ENCODE assay signal across 29 cellular contexts in the genomic region with DNA sequence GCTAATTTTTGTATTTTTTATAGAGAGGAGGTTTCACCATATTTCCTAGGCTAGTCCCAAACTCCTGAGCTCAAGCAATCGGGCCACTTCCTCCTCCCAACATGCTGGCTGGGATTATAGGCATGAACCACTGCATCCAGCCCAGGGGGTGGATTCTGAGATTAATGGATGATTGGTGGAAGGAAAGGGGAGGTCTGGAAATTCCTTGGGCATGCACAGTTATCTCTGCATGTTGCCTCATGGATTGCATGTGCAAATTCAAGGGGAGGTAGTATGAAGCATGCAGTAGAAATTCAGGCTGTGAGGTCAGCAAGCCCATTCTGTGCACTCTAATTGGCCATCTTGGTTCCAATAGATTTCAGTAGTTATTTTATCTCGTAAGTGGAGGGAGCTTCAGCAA.
"Had no signal": no experiment of that assay in that cellular context is flagged by ENCODE, and none has a peak within 500 bp of the region (broad histone marks: within the 10 kb centered on the region; RNA-seq: fewer than 3 reads in every experiment).

No MANE protein-coding gene starts in this region.

- DNase-seq: hypothalamus; immature natural killer cell; kidney; left colon; left lung; lower lobe of right lung; mammary epithelial cell; mesenchymal stem cell; naive B cell; natural killer cell; nephron progenitor cell; occipital lobe; ovary; right lobe of liver; stimulated activated CD4-positive, alpha-beta T cell treated with anti-CD3 and anti-CD28 coated beads, Interleukin-12 subunit alpha, Interleukin-12 subunit beta, amount 100 ng/mL, for 4 hours; stimulated activated CD4-positive, alpha-beta T cell treated with anti-CD3 and anti-CD28 coated beads, Interleukin-15, amount 100 ng/mL, for 24 hours; stimulated activated CD4-positive, alpha-beta T cell treated with anti-CD3 and anti-CD28 coated beads, Interleukin-2, amount 100 ng/mL, for 24 hours; stimulated activated CD4-positive, alpha-beta T cell treated with anti-CD3 and anti-CD28 coated beads, Interleukin-4, amount 100 ng/mL, for 1 hour; stimulated activated naive B cell treated with anti-CD40 and anti-IgM and Interleukin-4, amounts not matched to agents 10 μg/mL and 1 μg/mL and 100 μg/mL, for 72 hours; stimulated activated naive CD8-positive, alpha-beta T cell treated with anti-CD3 and anti-CD28 coated beads, Interleukin-15, Interleukin-2, amounts not matched to agents 100 U/mL and 50 U/mL, for 24 hours; stomach; testis; thyroid gland; transverse colon; upper lobe of left lung had no signal

- ATAC-seq: left colon; left lung; lower lobe of right lung; natural killer cell; stimulated activated naive B cell treated with anti-CD40 and anti-IgM and Interleukin-4, amounts not matched to agents 10 μg/mL and 1 μg/mL and 100 μg/mL, for 72 hours; stimulated activated naive CD8-positive, alpha-beta T cell treated with anti-CD3 and anti-CD28 coated beads, Interleukin-15, Interleukin-2, amounts not matched to agents 100 U/mL and 50 U/mL, for 24 hours had no signal

- H3K4me3 ChIP-seq: left lung, lower lobe of right lung, neural progenitor cell, ovary, right atrium auricular region, right lobe of liver, stomach, testis, thyroid gland, transverse colon, upper lobe of left lung, vagina had no signal

- FAIRE-seq: islet of Langerhans, kidney had no signal
